Comparison of ENCODE assay signal across 8 cellular contexts in genomic region chr7:24821045-24821853, GRCh38.
A peak's percentile ranks its signal among the peaks of the same experiment; 100 is the strongest.
DNase-seq lines count a peak whose midpoint lies in the region; ATAC-seq, FAIRE-seq and TF ChIP-seq lines count a peak whose summit lies in the region.

No MANE protein-coding gene starts in this region.

- ATAC-seq in HG03378 (IDR thresholded peaks at IDR 0.05; ENCODE audit: unreplicated experiment) (peak; percentile 67), heart right ventricle (peak; percentile 47 to 80 (median 69))

- intact Hi-C loops in heart right ventricle (cut with DNase I): loop anchor here in 9 of 10 donors (2.0 to 10.0 kb wide), 9 partner anchors 74 to 251 kb away; partner anchors contain the start of gene OSBPL3 (in 5 of the 9)

- H3K27ac ChIP-seq in C4-2B (peak overlapping the region; percentile 18), SJCRH30 (peak overlapping the region; percentile 83), heart right ventricle (peak overlapping the region in 2 of 10 donors; percentile 18 to 75)

- H3K4me3 ChIP-seq in SJCRH30 (peak overlapping the region; percentile 11), heart right ventricle (peak overlapping the region in 1 of 10 donors; percentile 4)

- WGBS in heart right ventricle, 2 donors: 52 to 64% methylated on average over 10 of the region's 10 CpGs

- H3K9me3 ChIP-seq in SJCRH30 (replicated peaks): no peaks in the 10 kb centered on the region
- no peaks in the 10 kb centered on the region for H3K9me3 ChIP-seq in heart right ventricle

- H3K4me1 ChIP-seq in SJCRH30: peaks cover 48% of the 10 kb centered on the region
- H3K4me1 ChIP-seq in heart right ventricle: peaks cover 6 to 39% (median 19%) of the 10 kb centered on the region in 9 donors

- TF ChIP-seq CTCF in C4-2B (conservative IDR thresholded peaks at IDR 0.05): no peak
- TF ChIP-seq CTCF in heart right ventricle (IDR thresholded peaks at IDR 0.05): peak in 2 of 9 donors; percentile 15 to 22

- H3K27me3 ChIP-seq in SJCRH30: no peaks in the 10 kb centered on the region
- H3K27me3 ChIP-seq in heart right ventricle: no peaks in the 10 kb centered on the region

- DNase-seq in GM19239 (ENCODE audit: insufficient read length, low spot score) (peak; percentile 43), SJCRH30 (peak; percentile 94 to 97), heart right ventricle (peak in 1 of 2 donors; percentile 20), NCI-H128 (lab: John Stamatoyannopoulos, UW; ENCODE audit: unreplicated experiment) (no peak)
- DNase-seq in activated naive CD4-positive, alpha-beta T cell (lab: John Stamatoyannopoulos, UW): peak; percentile 9 to 63 (median 28)
- peak; percentile 86 for DNase-seq in stimulated activated CD4-positive, alpha-beta T cell treated with anti-CD3 and anti-CD28 coated beads, Interleukin-1b, Interleukin-23, amount 100 ng/mL, for 48 hours

- H3K36me3 ChIP-seq in SJCRH30 (peaks cover 7% of the 10 kb centered on the region; the same call in 1 of the 2 replicates), heart right ventricle (peaks cover 0 to 23% (median 0%) of the 10 kb centered on the region in 9 donors)

- FAIRE-seq in GM19239 (lab: Jason Lieb, UNC): no peak
